13 cellular contexts compared by ENCODE assay signal in genomic region chr3:150069633-150070032, GRCh38.
"Had no signal": no experiment of that assay in that cellular context is flagged by ENCODE, and none has a peak within 500 bp of the region (broad histone marks: within the 10 kb centered on the region; RNA-seq: fewer than 3 reads in every experiment).

No MANE protein-coding gene starts in this region.

- ATAC-seq: activated CD8-positive, alpha-beta memory T cell treated with anti-CD3 and anti-CD28 coated beads, Interleukin-2, amount 10 ng/mL, durations not matched to agents 7 days and 5 days; left lobe of liver; naive thymus-derived CD4-positive, alpha-beta T cell; stimulated activated naive B cell treated with anti-CD40 and anti-IgM and Interleukin-4, amounts not matched to agents 10 μg/mL and 1 μg/mL and 100 μg/mL, for 72 hours had no signal

- DNase-seq: activated CD4-positive, alpha-beta memory T cell treated with anti-CD3 and anti-CD28 coated beads for 36 hours; activated CD8-positive, alpha-beta memory T cell treated with anti-CD3 and anti-CD28 coated beads, Interleukin-2, amount 10 ng/mL, durations not matched to agents 7 days and 5 days; activated naive CD4-positive, alpha-beta T cell treated with anti-CD3 and anti-CD28 coated beads for 36 hours; activated T-cell treated with anti-CD3 and anti-CD28 coated beads, Interleukin-2, amount 50 U/mL, for 1 hour; dorsolateral prefrontal cortex; endodermal cell; naive thymus-derived CD4-positive, alpha-beta T cell; stimulated activated naive B cell treated with anti-CD40 and anti-IgM and Interleukin-4, amounts not matched to agents 10 μg/mL and 1 μg/mL and 100 μg/mL, for 72 hours; transverse colon had no signal

- H3K9me3 ChIP-seq: neutrophil, transverse colon had no signal

- H3K36me3 ChIP-seq: cardiac muscle cell, neutrophil, transverse colon had no signal

- H3K4me3 ChIP-seq: cardiac muscle cell, dorsolateral prefrontal cortex, transverse colon had no signal

- H3K4me1 ChIP-seq: parathyroid adenoma, transverse colon had no signal

- H3K27ac ChIP-seq: cardiac muscle cell, neutrophil, parathyroid adenoma, transverse colon had no signal

- H3K27me3 ChIP-seq: cardiac muscle cell, dorsolateral prefrontal cortex, transverse colon had no signal
